Comparison of ENCODE assay signal across 12 cellular contexts in the genomic region with DNA sequence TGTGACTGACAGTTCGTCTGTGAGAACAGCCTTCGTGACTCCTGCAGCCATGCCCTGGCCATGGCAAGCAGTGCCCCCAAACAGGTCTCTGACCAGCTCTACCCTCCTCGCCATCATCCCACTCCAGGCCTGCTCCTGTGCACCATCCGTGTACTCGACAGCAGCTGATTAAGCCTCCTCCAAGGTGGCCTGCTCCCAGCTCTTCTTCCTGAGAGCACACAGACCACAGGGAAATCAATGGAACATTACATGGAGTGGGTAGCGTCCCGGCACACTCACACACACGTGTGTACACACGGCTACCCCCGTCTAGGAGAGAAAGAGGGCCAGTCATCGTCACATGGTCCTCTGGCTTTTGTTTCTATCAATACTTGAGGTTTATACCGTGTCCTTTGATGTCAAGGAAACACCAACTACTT. TPM values are rescaled to one million over a fixed set of nuclear protein-coding genes. Genes with fewer than 3 reads are reported as not detected.
DNase-seq lines count a peak whose midpoint lies in the region; FAIRE-seq and TF ChIP-seq lines count a peak whose summit lies in the region.
"Had no signal": no experiment of that assay in that cellular context is flagged by ENCODE, and none has a peak within 500 bp of the region (broad histone marks: within the 10 kb centered on the region; RNA-seq: fewer than 3 reads in every experiment).

No MANE protein-coding gene starts in this region.

- FAIRE-seq in astrocyte (lab: Jason Lieb, UNC) (no peak), urothelium cell line (lab: Jason Lieb, UNC) (peak; percentile 53)

- no peak overlapping the region for H3K4me3 ChIP-seq in astrocyte (ENCODE audit: insufficient read depth, low read depth, low read length)
- no peak overlapping the region for H3K4me3 ChIP-seq in mesodermal cell (ENCODE audit: extremely low read depth, insufficient read depth, low read length, poor library complexity, severe bottlenecking)

- H3K4me1 Mint-ChIP-seq in astrocyte (ENCODE audit: low read depth, unreplicated experiment) = peaks cover 82% of the 10 kb centered on the region
- peaks cover 14% of the 10 kb centered on the region for H3K4me1 Mint-ChIP-seq in activated CD4-positive, alpha-beta memory T cell treated with anti-CD3 and anti-CD28 coated beads, Interleukin-2, amount 10 ng/mL, durations not matched to agents 7 days and 5 days
- H3K4me1 Mint-ChIP-seq: activated naive CD4-positive, alpha-beta T cell treated with anti-CD3 and anti-CD28 coated beads, Interleukin-2, amount 50 U/mL, for 24 hours had no signal

- no peaks in the 10 kb centered on the region for H3K27me3 Mint-ChIP-seq in astrocyte (ENCODE audit: low read depth, unreplicated experiment)
- H3K27me3 Mint-ChIP-seq in activated CD4-positive, alpha-beta memory T cell treated with anti-CD3 and anti-CD28 coated beads, Interleukin-2, amount 10 ng/mL, durations not matched to agents 7 days and 5 days = no peaks in the 10 kb centered on the region
- H3K27me3 Mint-ChIP-seq: activated naive CD4-positive, alpha-beta T cell treated with anti-CD3 and anti-CD28 coated beads, Interleukin-2, amount 50 U/mL, for 24 hours had no signal

- no peaks in the 10 kb centered on the region for H3K9me3 ChIP-seq in astrocyte (ENCODE audit: insufficient read depth, low read depth, low read length)
- no peaks in the 10 kb centered on the region for H3K9me3 ChIP-seq in mesodermal cell (ENCODE audit: control insufficient read depth, low read length)

- TF ChIP-seq CTCF in astrocyte (IDR thresholded peaks at IDR 0.05; ENCODE audit: insufficient read depth, low read depth, low read length) = no peak

- DNase-seq in NCI-H82 (lab: John Stamatoyannopoulos, UW) = peak; percentile 45
- DNase-seq in NCI-H82 treated with DMSO at 0.1 percent for 48 hours (lab: John Stamatoyannopoulos, UW; ENCODE audit: unreplicated experiment) = no peak
- peak; percentile 62 for DNase-seq in astrocyte (ENCODE audit: low read depth)
- no peak for DNase-seq in urothelium cell line (ENCODE audit: low spot score)
- no peak for DNase-seq in activated CD4-positive, alpha-beta memory T cell treated with anti-CD3 and anti-CD28 coated beads, Interleukin-2, amount 10 ng/mL, durations not matched to agents 7 days and 5 days
- DNase-seq in NK-92 treated with Interleukin-12 subunit alpha and Interleukin-12 subunit beta, amount 100 ng/mL, for 24 hours (lab: John Stamatoyannopoulos, UW) = no peak
- DNase-seq in H4 (ENCODE audit: low spot score) = no peak
- DNase-seq: ACHN; activated CD8-positive, alpha-beta memory T cell treated with anti-CD3 and anti-CD28 coated beads for 24 hours; NCI-H1105 had no signal

- WGBS in mesodermal cell (ENCODE audit: insufficient coverage in 2 of 2), 2 experiments = 91 to 97% methylated on average over 10 of the region's 12 CpGs

- H3K9me3 Mint-ChIP-seq in astrocyte (ENCODE audit: unreplicated experiment) = no peaks in the 10 kb centered on the region
- H3K9me3 Mint-ChIP-seq in activated CD4-positive, alpha-beta memory T cell treated with anti-CD3 and anti-CD28 coated beads, Interleukin-2, amount 10 ng/mL, durations not matched to agents 7 days and 5 days = no peaks in the 10 kb centered on the region
- H3K9me3 Mint-ChIP-seq: activated naive CD4-positive, alpha-beta T cell treated with anti-CD3 and anti-CD28 coated beads, Interleukin-2, amount 50 U/mL, for 24 hours had no signal

- CTCF ChIA-PET in activated CD4-positive, alpha-beta memory T cell treated with anti-CD3 and anti-CD28 coated beads, Interleukin-2, amount 10 ng/mL, durations not matched to agents 7 days and 5 days (lab: Charles Lee) = no interaction called here

- H3K27ac Mint-ChIP-seq in astrocyte (ENCODE audit: unreplicated experiment) = peak overlapping the region; percentile 100
- H3K27ac Mint-ChIP-seq in activated CD4-positive, alpha-beta memory T cell treated with anti-CD3 and anti-CD28 coated beads, Interleukin-2, amount 10 ng/mL, durations not matched to agents 7 days and 5 days = no peak overlapping the region
- H3K27ac Mint-ChIP-seq: activated naive CD4-positive, alpha-beta T cell treated with anti-CD3 and anti-CD28 coated beads, Interleukin-2, amount 50 U/mL, for 24 hours had no signal

- peaks cover 91% of the 10 kb centered on the region for H3K4me1 ChIP-seq in astrocyte (ENCODE audit: insufficient read depth, low read length)
- peaks cover 83% of the 10 kb centered on the region for H3K4me1 ChIP-seq in mesodermal cell (ENCODE audit: control insufficient read depth, insufficient read depth, low read length, poor library complexity, severe bottlenecking)

- peaks cover 40% of the 10 kb centered on the region for H4K20me1 ChIP-seq in astrocyte (ENCODE audit: insufficient read depth, low read length)

- peaks cover 72% of the 10 kb centered on the region for H3K79me2 ChIP-seq in astrocyte (ENCODE audit: insufficient read depth, low read length)

- H3K4me3 Mint-ChIP-seq in astrocyte (ENCODE audit: unreplicated experiment) = peak overlapping the region; percentile 54
- H3K4me3 Mint-ChIP-seq in activated CD4-positive, alpha-beta memory T cell treated with anti-CD3 and anti-CD28 coated beads, Interleukin-2, amount 10 ng/mL, durations not matched to agents 7 days and 5 days = no peak overlapping the region
- H3K4me3 Mint-ChIP-seq: activated naive CD4-positive, alpha-beta T cell treated with anti-CD3 and anti-CD28 coated beads, Interleukin-2, amount 50 U/mL, for 24 hours had no signal

- H3K27ac ChIP-seq in astrocyte (ENCODE audit: low read depth, low read length) (peak overlapping the region; percentile 99), mesodermal cell (ENCODE audit: low read depth, low read length, severe bottlenecking) (peak overlapping the region; percentile 49)

- H3K27me3 ChIP-seq in astrocyte (ENCODE audit: insufficient read depth, low read length) = no peaks in the 10 kb centered on the region

- POLR2A ChIA-PET in activated CD4-positive, alpha-beta memory T cell treated with anti-CD3 and anti-CD28 coated beads, Interleukin-2, amount 10 ng/mL, durations not matched to agents 7 days and 5 days (lab: Charles Lee) = interaction anchor here (0.6 to 1.6 kb wide), 2 partner anchors 16 to 21 kb away, joined by 3 read pairs; partner anchors contain the start of gene ANXA2

- H3K36me3 ChIP-seq in astrocyte (ENCODE audit: insufficient read depth, low read length) (peaks cover 60% of the 10 kb centered on the region), mesodermal cell (ENCODE audit: control insufficient read depth, insufficient read depth, low read length) (peaks cover 86% of the 10 kb centered on the region)

- peaks cover 49% of the 10 kb centered on the region for H3K36me3 Mint-ChIP-seq in astrocyte (ENCODE audit: low read depth, unreplicated experiment)
- H3K36me3 Mint-ChIP-seq in activated CD4-positive, alpha-beta memory T cell treated with anti-CD3 and anti-CD28 coated beads, Interleukin-2, amount 10 ng/mL, durations not matched to agents 7 days and 5 days (ENCODE audit: low read depth) = peaks cover 75% of the 10 kb centered on the region

- H3K4me2 ChIP-seq in astrocyte (ENCODE audit: low read length) = peak overlapping the region; percentile 26

- peak overlapping the region; percentile 87 for H3K9ac ChIP-seq in astrocyte (ENCODE audit: low read length)

- no peak overlapping the region for H2AFZ ChIP-seq in astrocyte (ENCODE audit: low read depth, low read length)

RNA-seq across cellular contexts. Expression of gene ANXA2, which starts 21.1 kb away (rescaled TPM):
- total RNA-seq in astrocyte = 2,269 and 2,599 TPM in 2 replicates
- 1,317 TPM for polyA plus RNA-seq in mesodermal cell (2013, experiment 1 of 2)
- polyA plus RNA-seq in mesodermal cell (2013, experiment 2 of 2) = 1,257 TPM
- 100 to 1,000 TPM; 558 to 566 TPM for total RNA-seq in activated CD4-positive, alpha-beta memory T cell treated with anti-CD3 and anti-CD28 coated beads, Interleukin-2, amount 10 ng/mL, durations not matched to agents 7 days and 5 days
- total RNA-seq in H4 (2014; rRNA removed; shearing (Covaris generic)) = 2,749 and 2,975 TPM in 2 replicates

Comparison
In these comparisons a context has a peak if more than half of its experiments do, and no peak if none do; other contexts are left out.
1. DNase-seq: peak in NCI-H82 (single experiment) and astrocyte (single experiment); none in NCI-H82 treated with DMSO at 0.1 percent for 48 hours (single experiment), urothelium cell line (single experiment), activated CD4-positive, alpha-beta memory T cell treated with anti-CD3 and anti-CD28 coated beads, Interleukin-2, amount 10 ng/mL, durations not matched to agents 7 days and 5 days (single experiment), NK-92 treated with Interleukin-12 subunit alpha and Interleukin-12 subunit beta, amount 100 ng/mL, for 24 hours (single experiment) and H4 (single experiment).